Comparison of ENCODE assay signal across 17 cellular contexts in the genomic region with DNA sequence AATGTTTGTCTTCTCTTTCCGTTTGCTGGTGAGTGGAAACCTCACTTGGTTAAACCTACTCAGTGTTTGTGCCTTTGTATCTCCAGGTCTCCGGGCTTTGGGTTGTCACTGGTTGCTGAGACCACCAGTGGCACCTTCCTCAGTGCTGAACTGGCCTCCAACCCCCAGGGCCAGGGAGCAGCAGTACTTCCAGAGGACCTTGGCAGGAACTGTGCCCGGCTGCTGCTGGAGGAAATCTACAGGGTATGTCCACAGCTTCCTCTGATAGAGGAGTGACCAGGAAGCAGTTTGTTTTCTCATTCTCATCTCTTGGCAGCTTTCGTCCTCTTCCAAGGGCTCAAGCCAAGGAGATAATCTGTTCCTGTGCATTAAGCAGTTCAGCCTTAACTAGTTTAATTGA.
"Had no signal": no experiment of that assay in that cellular context is flagged by ENCODE, and none has a peak within 500 bp of the region (broad histone marks: within the 10 kb centered on the region; RNA-seq: fewer than 3 reads in every experiment).

No MANE protein-coding gene starts in this region.

- H3K27me3 Mint-ChIP-seq: dendritic cell treated with granulocyte-macrophage colony-stimulating factor and Interleukin-4, amounts not matched to agents 40 ng/mL and 50 ng/mL, for 4 days; memory B cell; naive thymus-derived CD8-positive, alpha-beta T cell had no signal

- ATAC-seq: gastrocnemius medialis; heart left ventricle; left colon; mucosa of descending colon; naive thymus-derived CD8-positive, alpha-beta T cell had no signal

- H3K4me1 ChIP-seq: ascending aorta, breast epithelium, heart left ventricle, parathyroid adenoma, SJCRH30 had no signal

- H3K27me3 ChIP-seq: ascending aorta, breast epithelium, gastrocnemius medialis, heart left ventricle, SJCRH30, transverse colon had no signal

- H3K27ac ChIP-seq: breast epithelium, heart left ventricle, parathyroid adenoma, RWPE1, SJCRH30, transverse colon had no signal

- H3K4me3 Mint-ChIP-seq: dendritic cell treated with granulocyte-macrophage colony-stimulating factor and Interleukin-4, amounts not matched to agents 40 ng/mL and 50 ng/mL, for 4 days; memory B cell; naive thymus-derived CD8-positive, alpha-beta T cell had no signal

- H3K27ac Mint-ChIP-seq: memory B cell had no signal

- H3K9me3 Mint-ChIP-seq: dendritic cell treated with granulocyte-macrophage colony-stimulating factor and Interleukin-4, amounts not matched to agents 40 ng/mL and 50 ng/mL, for 4 days; memory B cell; naive thymus-derived CD8-positive, alpha-beta T cell had no signal

- H3K4me3 ChIP-seq: ascending aorta, breast epithelium, gastrocnemius medialis, heart left ventricle, mucosa of descending colon, SJCRH30, transverse colon had no signal

- H3K36me3 ChIP-seq: breast epithelium had no signal

- DNase-seq: activated CD4-positive, alpha-beta T cell treated with anti-CD3 and anti-CD28 coated beads for 1 hour; gastrocnemius medialis; heart left ventricle; left colon; mucosa of descending colon; naive thymus-derived CD8-positive, alpha-beta T cell; SJCRH30; stimulated activated CD4-positive, alpha-beta T cell treated with anti-CD3 and anti-CD28 coated beads, Interleukin-2, amount 100 ng/mL, for 48 hours; stimulated activated naive CD4-positive, alpha-beta T cell; substantia nigra; transverse colon had no signal

- H3K9me3 ChIP-seq: ascending aorta, breast epithelium, gastrocnemius medialis, heart left ventricle, mucosa of descending colon, SJCRH30, transverse colon had no signal
